In the genomic region with DNA sequence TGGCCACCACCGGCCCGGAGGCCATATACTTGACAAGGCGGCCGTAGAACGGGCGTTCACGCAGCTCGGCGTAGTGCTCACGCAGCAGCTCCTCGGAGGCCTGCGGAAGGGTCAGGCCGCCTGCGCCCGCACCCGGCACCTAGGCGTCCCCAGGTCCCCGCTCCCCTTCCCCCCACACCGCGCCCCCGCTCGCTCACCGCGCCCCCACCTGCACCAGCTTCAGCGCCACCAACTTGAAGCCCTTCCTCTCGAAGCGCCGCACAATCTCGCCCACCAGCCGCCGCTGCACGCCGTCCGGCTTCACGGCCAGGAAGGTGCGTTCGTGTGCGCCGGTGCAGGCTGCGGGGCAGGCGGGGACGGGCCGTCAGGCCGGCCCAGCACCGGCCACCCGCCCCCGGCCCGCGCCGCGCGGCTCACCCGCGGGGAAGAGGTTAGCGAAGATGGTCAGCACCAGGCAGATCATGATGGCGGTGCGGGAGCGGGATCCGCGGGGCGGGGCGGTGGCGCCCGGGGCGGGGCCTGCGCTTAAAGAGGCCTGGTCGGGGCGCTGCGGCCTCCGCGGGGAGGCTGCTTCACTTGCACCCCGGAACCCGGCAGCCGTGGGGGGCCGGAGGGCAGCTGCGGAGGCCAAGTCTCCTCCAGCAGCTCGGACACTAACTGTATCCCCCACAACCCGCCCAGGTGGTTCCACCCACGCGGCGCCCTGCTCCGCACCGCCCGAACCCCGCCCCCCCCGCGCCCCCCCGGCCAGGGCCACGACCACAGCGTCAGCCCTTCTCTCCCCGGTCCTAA, we compare ENCODE assay signal across 1 cellular context.
A peak's percentile ranks its signal among the peaks of the same experiment; 100 is the strongest.
TF ChIP-seq lines count a peak whose summit lies in the region.

A gene (minus strand): TSS at position 472 of the 792 bp plus-strand sequence. CDS start 9 bp downstream, at position 463.

TF ChIP-seq in K562, 482 proteins besides CTCF, POLR2A, EP300 and RAD21 (continued from another document):
- TF ChIP-seq CCNT2 (IDR thresholded peaks at IDR 0.05; ENCODE audit: borderline replicate concordance, extremely low read depth, insufficient read length, low read depth, low read length) (peak; percentile 79), KLF16 (IDR thresholded peaks at IDR 0.05) (no peak), TEAD1 (CRISPR knock-in tag; IDR thresholded peaks at IDR 0.05) (peak in 1 of 2 experiments; percentile 7; a peak in 1 of 4 replicates), RBFOX2 (IDR thresholded peaks at IDR 0.05; ENCODE audit: low read depth, low read length) (peak; percentile 51; the same call in 1 of the 2 replicates), ILF3 (IDR thresholded peaks at IDR 0.05; ENCODE audit: borderline replicate concordance) (peak; percentile 28; the same call in 1 of the 2 replicates), ZNF551 (CRISPR knock-in tag; IDR thresholded peaks at IDR 0.05) (no peak), TOE1 (IDR thresholded peaks at IDR 0.05; ENCODE audit: borderline replicate concordance) (peak; percentile 55; the same call in 1 of the 2 replicates), TOE1 (CRISPR knock-in tag; IDR thresholded peaks at IDR 0.05; ENCODE audit: borderline replicate concordance, low read depth) (no peak), ZNF197 (CRISPR knock-in tag; IDR thresholded peaks at IDR 0.05; ENCODE audit: low read depth) (no peak), NFXL1 (CRISPR knock-in tag; IDR thresholded peaks at IDR 0.05) (no peak), TBP (optimal IDR thresholded peaks at IDR 0.05; ENCODE audit: low read depth, low read length) (peak; percentile 39), POLR2B (IDR thresholded peaks at IDR 0.05; ENCODE audit: low read depth, partially characterized antibody) (no peak), ZBTB17 (CRISPR knock-in tag; IDR thresholded peaks at IDR 0.05) (0 out of 2 replicates have a peak, but pooled peaks have one; percentile 14)
- TF ChIP-seq, protein P1, sequence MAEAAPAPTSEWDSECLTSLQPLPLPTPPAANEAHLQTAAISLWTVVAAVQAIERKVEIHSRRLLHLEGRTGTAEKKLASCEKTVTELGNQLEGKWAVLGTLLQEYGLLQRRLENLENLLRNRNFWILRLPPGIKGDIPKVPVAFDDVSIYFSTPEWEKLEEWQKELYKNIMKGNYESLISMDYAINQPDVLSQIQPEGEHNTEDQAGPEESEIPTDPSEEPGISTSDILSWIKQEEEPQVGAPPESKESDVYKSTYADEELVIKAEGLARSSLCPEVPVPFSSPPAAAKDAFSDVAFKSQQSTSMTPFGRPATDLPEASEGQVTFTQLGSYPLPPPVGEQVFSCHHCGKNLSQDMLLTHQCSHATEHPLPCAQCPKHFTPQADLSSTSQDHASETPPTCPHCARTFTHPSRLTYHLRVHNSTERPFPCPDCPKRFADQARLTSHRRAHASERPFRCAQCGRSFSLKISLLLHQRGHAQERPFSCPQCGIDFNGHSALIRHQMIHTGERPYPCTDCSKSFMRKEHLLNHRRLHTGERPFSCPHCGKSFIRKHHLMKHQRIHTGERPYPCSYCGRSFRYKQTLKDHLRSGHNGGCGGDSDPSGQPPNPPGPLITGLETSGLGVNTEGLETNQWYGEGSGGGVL (CRISPR knock-in tag; IDR thresholded peaks at IDR 0.05), result no peak
- TF ChIP-seq, protein P2, sequence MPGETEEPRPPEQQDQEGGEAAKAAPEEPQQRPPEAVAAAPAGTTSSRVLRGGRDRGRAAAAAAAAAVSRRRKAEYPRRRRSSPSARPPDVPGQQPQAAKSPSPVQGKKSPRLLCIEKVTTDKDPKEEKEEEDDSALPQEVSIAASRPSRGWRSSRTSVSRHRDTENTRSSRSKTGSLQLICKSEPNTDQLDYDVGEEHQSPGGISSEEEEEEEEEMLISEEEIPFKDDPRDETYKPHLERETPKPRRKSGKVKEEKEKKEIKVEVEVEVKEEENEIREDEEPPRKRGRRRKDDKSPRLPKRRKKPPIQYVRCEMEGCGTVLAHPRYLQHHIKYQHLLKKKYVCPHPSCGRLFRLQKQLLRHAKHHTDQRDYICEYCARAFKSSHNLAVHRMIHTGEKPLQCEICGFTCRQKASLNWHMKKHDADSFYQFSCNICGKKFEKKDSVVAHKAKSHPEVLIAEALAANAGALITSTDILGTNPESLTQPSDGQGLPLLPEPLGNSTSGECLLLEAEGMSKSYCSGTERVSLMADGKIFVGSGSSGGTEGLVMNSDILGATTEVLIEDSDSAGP (CRISPR knock-in tag; IDR thresholded peaks at IDR 0.05), result peak; percentile 86
- TF ChIP-seq, protein P3, sequence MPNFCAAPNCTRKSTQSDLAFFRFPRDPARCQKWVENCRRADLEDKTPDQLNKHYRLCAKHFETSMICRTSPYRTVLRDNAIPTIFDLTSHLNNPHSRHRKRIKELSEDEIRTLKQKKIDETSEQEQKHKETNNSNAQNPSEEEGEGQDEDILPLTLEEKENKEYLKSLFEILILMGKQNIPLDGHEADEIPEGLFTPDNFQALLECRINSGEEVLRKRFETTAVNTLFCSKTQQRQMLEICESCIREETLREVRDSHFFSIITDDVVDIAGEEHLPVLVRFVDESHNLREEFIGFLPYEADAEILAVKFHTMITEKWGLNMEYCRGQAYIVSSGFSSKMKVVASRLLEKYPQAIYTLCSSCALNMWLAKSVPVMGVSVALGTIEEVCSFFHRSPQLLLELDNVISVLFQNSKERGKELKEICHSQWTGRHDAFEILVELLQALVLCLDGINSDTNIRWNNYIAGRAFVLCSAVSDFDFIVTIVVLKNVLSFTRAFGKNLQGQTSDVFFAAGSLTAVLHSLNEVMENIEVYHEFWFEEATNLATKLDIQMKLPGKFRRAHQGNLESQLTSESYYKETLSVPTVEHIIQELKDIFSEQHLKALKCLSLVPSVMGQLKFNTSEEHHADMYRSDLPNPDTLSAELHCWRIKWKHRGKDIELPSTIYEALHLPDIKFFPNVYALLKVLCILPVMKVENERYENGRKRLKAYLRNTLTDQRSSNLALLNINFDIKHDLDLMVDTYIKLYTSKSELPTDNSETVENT (CRISPR knock-in tag; IDR thresholded peaks at IDR 0.05), result peak; percentile 30; the same call in 1 of the 2 replicates
